1 cellular context compared by ENCODE assay signal in genomic region chr2:70161069-70161534, GRCh38.
TF ChIP-seq lines count a peak whose summit lies in the region.

No MANE protein-coding gene starts in this region.

TF ChIP-seq in GM12878, 131 proteins besides CTCF, POLR2A, EP300 and RAD21 (continued from another document and continues in another):
- TF ChIP-seq ZBTB11 (CRISPR knock-in tag; IDR thresholded peaks at IDR 0.05) (no peak), SPI1 (IDR thresholded peaks at IDR 0.05; ENCODE audit: borderline replicate concordance, insufficient read depth, low read depth, low read length) (peak; percentile 98), IKZF1 (conservative IDR thresholded peaks at IDR 0.05) (peak; percentile 78), RCOR1 (conservative IDR thresholded peaks at IDR 0.05; ENCODE audit: low read depth, low read length) (no peak), GABPA (IDR thresholded peaks at IDR 0.05; ENCODE audit: low read depth) (no peak), SKIL (IDR thresholded peaks at IDR 0.05; ENCODE audit: low read depth, poor library complexity, severe bottlenecking) (peak; percentile 72), FOXM1 (IDR thresholded peaks at IDR 0.05; ENCODE audit: low read depth, low read length) (peak; percentile 95), JUNB (IDR thresholded peaks at IDR 0.05) (peak; percentile 78), ZNF384 (IDR thresholded peaks at IDR 0.05; ENCODE audit: borderline replicate concordance, low read depth, low read length) (no peak), MTA3 (IDR thresholded peaks at IDR 0.05; ENCODE audit: borderline replicate concordance, low read length) (peak; percentile 87; the same call in 1 of the 2 replicates), CHD2 (IDR thresholded peaks at IDR 0.05; ENCODE audit: borderline replicate concordance, low read depth, low read length) (peak; percentile 56; the same call in 1 of the 2 replicates), IRF3 (IDR thresholded peaks at IDR 0.05) (no peak), PAX8 (IDR thresholded peaks at IDR 0.05) (no peak), SMAD5 (IDR thresholded peaks at IDR 0.05; ENCODE audit: low read depth) (no peak), FOXK2 (IDR thresholded peaks at IDR 0.05) (no peak), NKRF (conservative IDR thresholded peaks at IDR 0.05) (no peak), HDAC2 (IDR thresholded peaks at IDR 0.05) (no peak), HCFC1 (IDR thresholded peaks at IDR 0.05; ENCODE audit: low read length) (no peak), CBFB (IDR thresholded peaks at IDR 0.05; ENCODE audit: low read depth) (peak; percentile 67; the same call in 1 of the 2 replicates), CHD1 (IDR thresholded peaks at IDR 0.05; ENCODE audit: low read depth, low read length) (no peak), SUZ12 (IDR thresholded peaks at IDR 0.05; ENCODE audit: unreplicated experiment) (no peak), MYC (IDR thresholded peaks at IDR 0.05; ENCODE audit: insufficient read depth, insufficient read length, insufficient replicate concordance, low read length, severe bottlenecking) (no peak), BMI1 (IDR thresholded peaks at IDR 0.05; ENCODE audit: borderline replicate concordance) (peak; percentile 55; the same call in 1 of the 2 replicates), SIN3A (IDR thresholded peaks at IDR 0.05; ENCODE audit: low read depth, low read length) (no peak), ESRRA (IDR thresholded peaks at IDR 0.05; ENCODE audit: low read length) (no peak), SRF (IDR thresholded peaks at IDR 0.05; ENCODE audit: low read depth in 2 of 2, low read length in 2 of 2) (no peak), MEF2B (IDR thresholded peaks at IDR 0.05; ENCODE audit: partially characterized antibody, poor library complexity, severe bottlenecking) (peak; percentile 76), FOS (IDR thresholded peaks at IDR 0.05; ENCODE audit: borderline replicate concordance, extremely low read depth, insufficient read length) (no peak), USF1 (IDR thresholded peaks at IDR 0.05; ENCODE audit: borderline replicate concordance, extremely low read length, insufficient read depth, low read depth, low read length) (no peak), YY1 (IDR thresholded peaks at IDR 0.05; ENCODE audit: low read depth, low read length) (peak; percentile 74), LARP7 (IDR thresholded peaks at IDR 0.05) (no peak; the same call in 1 of the 2 replicates), ZSCAN29 (IDR thresholded peaks at IDR 0.05) (0 out of 2 replicates have a peak, but pooled peaks have one; percentile 3), NFIC (IDR thresholded peaks at IDR 0.05; ENCODE audit: low read depth, low read length) (peak; percentile 90), KDM1A (IDR thresholded peaks at IDR 0.05; ENCODE audit: borderline replicate concordance) (no peak), PBX3 (IDR thresholded peaks at IDR 0.05; ENCODE audit: insufficient replicate concordance, low read depth, low read length) (no peak), NBN (IDR thresholded peaks at IDR 0.05) (peak; percentile 83), ZNF592 (IDR thresholded peaks at IDR 0.05) (peak; percentile 85; the same call in 1 of the 2 replicates), ZNF207 (IDR thresholded peaks at IDR 0.05; ENCODE audit: borderline replicate concordance) (no peak), SP1 (IDR thresholded peaks at IDR 0.05; ENCODE audit: low read depth, low read length) (peak; percentile 83), SMARCA5 (IDR thresholded peaks at IDR 0.05) (peak; percentile 67; the same call in 1 of the 2 replicates), PAX5 (IDR thresholded peaks at IDR 0.05; ENCODE audit: borderline replicate concordance, low read depth, low read length) (peak; percentile 85; the same call in 1 of the 2 replicates)
- TF ChIP-seq, protein P1, sequence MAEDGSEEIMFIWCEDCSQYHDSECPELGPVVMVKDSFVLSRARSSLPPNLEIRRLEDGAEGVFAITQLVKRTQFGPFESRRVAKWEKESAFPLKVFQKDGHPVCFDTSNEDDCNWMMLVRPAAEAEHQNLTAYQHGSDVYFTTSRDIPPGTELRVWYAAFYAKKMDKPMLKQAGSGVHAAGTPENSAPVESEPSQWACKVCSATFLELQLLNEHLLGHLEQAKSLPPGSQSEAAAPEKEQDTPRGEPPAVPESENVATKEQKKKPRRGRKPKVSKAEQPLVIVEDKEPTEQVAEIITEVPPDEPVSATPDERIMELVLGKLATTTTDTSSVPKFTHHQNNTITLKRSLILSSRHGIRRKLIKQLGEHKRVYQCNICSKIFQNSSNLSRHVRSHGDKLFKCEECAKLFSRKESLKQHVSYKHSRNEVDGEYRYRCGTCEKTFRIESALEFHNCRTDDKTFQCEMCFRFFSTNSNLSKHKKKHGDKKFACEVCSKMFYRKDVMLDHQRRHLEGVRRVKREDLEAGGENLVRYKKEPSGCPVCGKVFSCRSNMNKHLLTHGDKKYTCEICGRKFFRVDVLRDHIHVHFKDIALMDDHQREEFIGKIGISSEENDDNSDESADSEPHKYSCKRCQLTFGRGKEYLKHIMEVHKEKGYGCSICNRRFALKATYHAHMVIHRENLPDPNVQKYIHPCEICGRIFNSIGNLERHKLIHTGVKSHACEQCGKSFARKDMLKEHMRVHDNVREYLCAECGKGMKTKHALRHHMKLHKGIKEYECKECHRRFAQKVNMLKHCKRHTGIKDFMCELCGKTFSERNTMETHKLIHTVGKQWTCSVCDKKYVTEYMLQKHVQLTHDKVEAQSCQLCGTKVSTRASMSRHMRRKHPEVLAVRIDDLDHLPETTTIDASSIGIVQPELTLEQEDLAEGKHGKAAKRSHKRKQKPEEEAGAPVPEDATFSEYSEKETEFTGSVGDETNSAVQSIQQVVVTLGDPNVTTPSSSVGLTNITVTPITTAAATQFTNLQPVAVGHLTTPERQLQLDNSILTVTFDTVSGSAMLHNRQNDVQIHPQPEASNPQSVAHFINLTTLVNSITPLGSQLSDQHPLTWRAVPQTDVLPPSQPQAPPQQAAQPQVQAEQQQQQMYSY (CRISPR knock-in tag; IDR thresholded peaks at IDR 0.05) = no peak
- TF ChIP-seq, protein P2, sequence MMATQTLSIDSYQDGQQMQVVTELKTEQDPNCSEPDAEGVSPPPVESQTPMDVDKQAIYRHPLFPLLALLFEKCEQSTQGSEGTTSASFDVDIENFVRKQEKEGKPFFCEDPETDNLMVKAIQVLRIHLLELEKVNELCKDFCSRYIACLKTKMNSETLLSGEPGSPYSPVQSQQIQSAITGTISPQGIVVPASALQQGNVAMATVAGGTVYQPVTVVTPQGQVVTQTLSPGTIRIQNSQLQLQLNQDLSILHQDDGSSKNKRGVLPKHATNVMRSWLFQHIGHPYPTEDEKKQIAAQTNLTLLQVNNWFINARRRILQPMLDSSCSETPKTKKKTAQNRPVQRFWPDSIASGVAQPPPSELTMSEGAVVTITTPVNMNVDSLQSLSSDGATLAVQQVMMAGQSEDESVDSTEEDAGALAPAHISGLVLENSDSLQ (IDR thresholded peaks at IDR 0.05) = peak; percentile 61
